In the genomic region with DNA sequence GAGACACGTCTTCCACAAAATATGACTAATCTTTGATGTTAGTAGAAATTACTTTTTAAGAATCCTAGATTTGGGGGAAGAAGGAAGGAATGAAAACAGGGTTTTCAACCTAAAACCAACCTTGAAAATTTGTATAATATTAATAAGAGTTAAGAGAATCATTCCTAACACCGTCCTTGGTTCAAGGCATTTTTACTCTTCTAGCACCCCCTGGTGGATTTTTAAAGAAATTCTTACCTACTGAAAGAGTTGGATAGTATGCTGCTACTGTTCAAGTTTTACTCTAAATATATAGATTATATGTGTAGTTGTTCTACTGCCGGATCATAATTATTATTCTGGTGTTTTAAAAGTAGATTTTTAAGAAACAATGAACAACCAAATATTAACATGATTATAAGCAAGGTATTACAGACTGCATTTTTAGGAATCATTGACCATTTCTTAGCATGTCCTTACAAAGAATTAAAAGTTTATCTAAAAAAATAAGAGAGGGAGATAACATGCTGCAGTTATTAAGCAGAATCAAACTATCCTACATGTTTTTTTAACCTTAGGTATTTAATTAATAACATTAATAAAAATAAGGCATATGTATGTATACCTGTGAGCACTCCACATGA, we compare ENCODE assay signal across 8 cellular contexts. TPM values are rescaled to one million over a fixed set of nuclear protein-coding genes. Genes with fewer than 3 reads are reported as not detected.
DNase-seq lines count a peak whose midpoint lies in the region; ATAC-seq, FAIRE-seq and TF ChIP-seq lines count a peak whose summit lies in the region.

No MANE protein-coding gene starts in this region.

- no peak overlapping the region for H3K9ac ChIP-seq in keratinocyte (ENCODE audit: control insufficient read depth, extremely low read depth, insufficient read depth, low read length)

- 10 to 20% methylated on average over 3 of the region's 3 CpGs for WGBS in heart right ventricle, 2 donors
- WGBS in right cardiac atrium = 13% methylated on average over 3 of the region's 3 CpGs
- 10 to 17% (median 12%) methylated on average over 3 of the region's 3 CpGs for WGBS in adrenal gland, 4 donors

- dilution Hi-C loops in keratinocyte (cut with MboI; ENCODE audit: extremely low pct_ligation_motif_present, low sequenced_read_pairs) = loop anchor here (25.0 kb wide), 1 partner anchor 869 kb away; no protein-coding TSS in a partner anchor

- H2AFZ ChIP-seq in keratinocyte (ENCODE audit: control insufficient read depth, low read length) = peak overlapping the region; percentile 26

- TF ChIP-seq CTCF in heart right ventricle (IDR thresholded peaks at IDR 0.05) (peak; percentile 8 to 68 (median 59)), adrenal gland (IDR thresholded peaks at IDR 0.05) (peak; percentile 41 to 70 (median 53)), keratinocyte (optimal IDR thresholded peaks at IDR 0.05 in 1 of 3, IDR thresholded peaks at IDR 0.05 in 1 of 3, conservative IDR thresholded peaks at IDR 0.05 in 1 of 3; ENCODE audit: extremely low read depth in 1 of 3, insufficient read depth in 2 of 3, low read length in 3 of 3) (peak in 1 of 3 experiments; percentile 28)

- H3K4me3 ChIP-seq in heart right ventricle = no peak overlapping the region
- H3K4me3 ChIP-seq in right cardiac atrium (ENCODE audit: low read length) = no peak overlapping the region
- H3K4me3 ChIP-seq in adrenal gland = no peak overlapping the region
- no peak overlapping the region for H3K4me3 ChIP-seq in keratinocyte (ENCODE audit: control insufficient read depth in 2 of 3, extremely low read depth in 1 of 3, insufficient read depth in 2 of 3, low read depth in 1 of 3, low read length in 3 of 3)

- no peaks in the 10 kb centered on the region for H3K4me1 Mint-ChIP-seq in stimulated activated naive CD8-positive, alpha-beta T cell treated with anti-CD3 and anti-CD28 coated beads, Interleukin-15, amount 100 ng/mL, for 72 hours

- H3K36me3 ChIP-seq in heart right ventricle (no peaks in the 10 kb centered on the region), adrenal gland (replicated peaks in 1 of 2) (no peaks in the 10 kb centered on the region), keratinocyte (ENCODE audit: control insufficient read depth in 2 of 2, extremely low read depth in 1 of 2, insufficient read depth in 2 of 2, low read length in 2 of 2) (no peaks in the 10 kb centered on the region)

- H3K9me3 ChIP-seq in heart right ventricle (no peaks in the 10 kb centered on the region), right cardiac atrium (ENCODE audit: control insufficient read depth, low read length) (no peaks in the 10 kb centered on the region), adrenal gland (replicated peaks in 1 of 3) (no peaks in the 10 kb centered on the region), keratinocyte (ENCODE audit: control insufficient read depth, low read depth, low read length) (no peaks in the 10 kb centered on the region)

- intact Hi-C loops in heart right ventricle (cut with DNase I) (loop anchor here in 9 of 10 donors (5.0 to 10.0 kb wide), 5 partner anchors 889 to 912 kb away; no protein-coding TSS in a partner anchor), right cardiac atrium (cut with DNase I) (loop anchor here (5.0 to 10.0 kb wide), 3 partner anchors 889 to 912 kb away; no protein-coding TSS in a partner anchor), adrenal gland (cut with DNase I) (loop anchor here in 1 of 2 donors (5.0 kb wide), 1 partner anchor 914 kb away; no protein-coding TSS in a partner anchor)

- peak overlapping the region; percentile 38 for H3K4me2 ChIP-seq in keratinocyte (ENCODE audit: control insufficient read depth, extremely low read depth, insufficient read depth, low read depth, low read length)

- no peak for FAIRE-seq in keratinocyte (lab: Jason Lieb, UNC)

- H3K79me2 ChIP-seq in keratinocyte (ENCODE audit: control insufficient read depth, insufficient read depth, low read length) = no peaks in the 10 kb centered on the region

- H3K27ac ChIP-seq in heart right ventricle (no peak overlapping the region), right cardiac atrium (ENCODE audit: low read length) (no peak overlapping the region), adrenal gland (no peak overlapping the region), keratinocyte (ENCODE audit: control insufficient read depth, insufficient read depth, low read length) (no peak overlapping the region)

- no peak overlapping the region for H3K27ac Mint-ChIP-seq in stimulated activated naive CD8-positive, alpha-beta T cell treated with anti-CD3 and anti-CD28 coated beads, Interleukin-15, amount 100 ng/mL, for 72 hours

- H3K27me3 Mint-ChIP-seq in stimulated activated naive CD8-positive, alpha-beta T cell treated with anti-CD3 and anti-CD28 coated beads, Interleukin-15, amount 100 ng/mL, for 72 hours = no peaks in the 10 kb centered on the region

- no peak overlapping the region for H3K4me3 Mint-ChIP-seq in stimulated activated naive CD8-positive, alpha-beta T cell treated with anti-CD3 and anti-CD28 coated beads, Interleukin-15, amount 100 ng/mL, for 72 hours

- no peaks in the 10 kb centered on the region for H3K9me1 ChIP-seq in keratinocyte (ENCODE audit: control insufficient read depth, extremely low read depth, insufficient read depth, low read length)

- no peaks in the 10 kb centered on the region for H3K9me3 Mint-ChIP-seq in stimulated activated naive CD8-positive, alpha-beta T cell treated with anti-CD3 and anti-CD28 coated beads, Interleukin-15, amount 100 ng/mL, for 72 hours

- no peaks in the 10 kb centered on the region for H4K20me1 ChIP-seq in keratinocyte (ENCODE audit: control insufficient read depth, extremely low read depth, insufficient read depth, low read length)

- DNase-seq in heart right ventricle (no peak), right cardiac atrium (no peak), NCI-H2081 treated with DMSO at 0.1 percent for 48 hours (lab: John Stamatoyannopoulos, UW) (peak; percentile 43), adrenal gland (no peak), keratinocyte (ENCODE audit: low read depth, low spot score) (peak; percentile 2), NCI-H2029 treated with DMSO at 0.1 percent for 48 hours (lab: John Stamatoyannopoulos, UW) (no peak)
- DNase-seq in stimulated activated naive CD8-positive, alpha-beta T cell treated with anti-CD3 and anti-CD28 coated beads, Interleukin-15, amount 100 ng/mL, for 72 hours = no peak

- ATAC-seq in heart right ventricle = peak in 1 of 8 donors; percentile 41
- ATAC-seq in right cardiac atrium = no peak
- ATAC-seq in HG02884 (IDR thresholded peaks at IDR 0.05; ENCODE audit: unreplicated experiment) = peak; percentile 81
- ATAC-seq in stimulated activated naive CD8-positive, alpha-beta T cell treated with anti-CD3 and anti-CD28 coated beads, Interleukin-15, amount 100 ng/mL, for 72 hours = no peak

- H3K4me1 ChIP-seq in heart right ventricle (no peaks in the 10 kb centered on the region), right cardiac atrium (ENCODE audit: control insufficient read depth, insufficient read depth, low read length) (no peaks in the 10 kb centered on the region), adrenal gland (replicated peaks in 1 of 2) (no peaks in the 10 kb centered on the region), keratinocyte (ENCODE audit: control insufficient read depth, extremely low read depth, insufficient read depth, low read length) (no peaks in the 10 kb centered on the region)

- TF ChIP-seq POLR2A in adrenal gland (IDR thresholded peaks at IDR 0.05) = no peak

- H3K27me3 ChIP-seq in heart right ventricle = no peaks in the 10 kb centered on the region
- H3K27me3 ChIP-seq in right cardiac atrium (ENCODE audit: control insufficient read depth, insufficient read depth) = no peaks in the 10 kb centered on the region
- no peaks in the 10 kb centered on the region for H3K27me3 ChIP-seq in adrenal gland
- no peaks in the 10 kb centered on the region for H3K27me3 ChIP-seq in keratinocyte (ENCODE audit: control insufficient read depth, extremely low read depth, insufficient read depth, low read length)

RNA-seq across cellular contexts. Expression of gene SLITRK6, which starts 7.4 kb away (rescaled TPM):
- total RNA-seq in heart right ventricle (1 to 10 TPM in 2 of 10 donors, under 1 TPM in 7, not detected in 1; 0.18 to 1.2 (median 0.64) TPM), right cardiac atrium (1 to 10 TPM in 3 of 4 donors, under 1 TPM in 1; 0.61 to 4.5 (median 1.7) TPM), adrenal gland (1 to 10 TPM in 1 of 8 donors, under 1 TPM in 7; 0.10 to 1.0 (median 0.40) TPM)
- polyA plus RNA-seq in heart right ventricle (1 to 10 TPM in 1 of 2 donors, under 1 TPM in 1; 0.12 to 1.0 TPM), right cardiac atrium (1.2 TPM), adrenal gland (under 1 TPM; 0.10 to 0.48 (median 0.13) TPM), keratinocyte (7.8 to 12.3 TPM (median 8.4 TPM) in 3 replicates)
- 0.20 TPM for polyA plus RNA-seq in keratinocyte (2011; ENCODE audit: low read depth)
- 0.99 and 2.3 TPM in 2 replicates for polyA plus RNA-seq in keratinocyte (2011; cell fraction: cytosol; rRNA removed)
- polyA plus RNA-seq in keratinocyte (2011; cell fraction: nucleus; rRNA removed) = 11.4 and 14.0 TPM in 2 replicates
- polyA plus RNA-seq in keratinocyte (2012; ENCODE audit: low replicate concordance) = 0.25 and 5.6 TPM in 2 replicates
- 1.2 to 9.9 TPM (median 6.5 TPM) in 3 replicates for polyA minus RNA-seq in keratinocyte
- polyA minus RNA-seq in keratinocyte (2011; cell fraction: cytosol; rRNA and poly(A)+ RNA removed) = 2.3 TPM
- 8.4 and 16.2 TPM in 2 replicates for polyA minus RNA-seq in keratinocyte (2011; cell fraction: nucleus; rRNA and poly(A)+ RNA removed)

Comparison
In these comparisons a context has a peak if more than half of its experiments do, and no peak if none do; other contexts are left out.
1. DNase-seq: peak in NCI-H2081 treated with DMSO at 0.1 percent for 48 hours (single experiment) and keratinocyte (single experiment); none in heart right ventricle (0 of 2), right cardiac atrium (0 of 3), adrenal gland (0 of 7), NCI-H2029 treated with DMSO at 0.1 percent for 48 hours (single experiment) and stimulated activated naive CD8-positive, alpha-beta T cell treated with anti-CD3 and anti-CD28 coated beads, Interleukin-15, amount 100 ng/mL, for 72 hours (0 of 2).